ENCODE assay signal across 11 cellular contexts in the genomic region with DNA sequence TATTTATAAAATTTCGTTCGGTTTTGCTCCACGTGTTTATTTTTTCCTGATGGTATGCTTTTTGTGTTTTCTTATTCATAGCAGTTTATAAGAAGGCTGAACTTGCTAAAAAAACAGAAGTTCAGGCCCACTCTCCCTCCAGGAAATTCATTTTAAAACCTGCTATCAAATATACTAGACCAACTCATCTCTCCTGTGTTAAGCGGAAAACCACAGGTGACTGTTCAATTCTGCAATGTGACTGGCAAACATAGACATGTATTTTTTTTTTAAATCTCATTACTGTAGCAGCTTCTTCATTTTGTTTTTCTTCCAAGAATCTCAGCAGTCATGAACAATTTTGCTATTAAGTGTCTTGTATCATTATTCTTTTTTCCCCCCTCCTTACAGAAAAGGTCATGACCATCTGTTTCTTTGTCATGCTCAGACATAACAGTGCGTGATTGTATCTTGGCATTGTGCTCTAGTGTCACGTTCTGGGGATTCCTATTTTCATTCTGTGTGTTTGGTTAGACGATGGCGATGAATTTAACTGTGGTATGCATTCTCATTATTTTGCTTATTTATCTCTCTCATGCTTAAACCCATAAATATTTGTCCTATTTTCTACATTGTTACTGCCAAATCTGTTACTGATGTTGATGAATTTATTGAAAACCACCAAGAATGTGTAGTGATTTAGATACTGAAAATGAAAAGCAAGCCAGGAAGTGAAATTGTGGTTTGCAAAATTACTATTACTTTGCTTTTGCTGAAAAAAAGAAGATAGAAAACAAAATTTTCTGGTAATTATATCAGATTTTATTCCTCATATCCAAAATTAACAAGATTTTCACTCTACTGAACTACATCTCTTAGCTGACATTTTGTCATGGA.
DNase-seq lines count a peak whose midpoint lies in the region; ATAC-seq, FAIRE-seq and TF ChIP-seq lines count a peak whose summit lies in the region.
"Had no signal": no experiment of that assay in that cellular context is flagged by ENCODE, and none has a peak within 500 bp of the region (broad histone marks: within the 10 kb centered on the region; RNA-seq: fewer than 3 reads in every experiment).

No MANE protein-coding gene starts in this region.

- no peak for TF ChIP-seq POLR2A in thyroid gland (IDR thresholded peaks at IDR 0.05)

- peaks cover 17% of the 10 kb centered on the region for H3K4me1 Mint-ChIP-seq in memory B cell
- H3K4me1 Mint-ChIP-seq: activated naive CD4-positive, alpha-beta T cell treated with anti-CD3 and anti-CD28 coated beads, Interleukin-2, amount 50 U/mL, for 24 hours had no signal

- 75 to 76% methylated on average over 8 of the region's 8 CpGs for WGBS in thyroid gland, 2 donors

- no peaks in the 10 kb centered on the region for H3K27me3 Mint-ChIP-seq in memory B cell
- H3K27me3 Mint-ChIP-seq: activated naive CD4-positive, alpha-beta T cell treated with anti-CD3 and anti-CD28 coated beads, Interleukin-2, amount 50 U/mL, for 24 hours had no signal

- no peaks in the 10 kb centered on the region for H3K4me1 ChIP-seq in thyroid gland
- H3K4me1 ChIP-seq: parathyroid adenoma had no signal

- peaks cover 1% of the 10 kb centered on the region for H3K36me3 Mint-ChIP-seq in memory B cell
- H3K36me3 Mint-ChIP-seq: activated naive CD4-positive, alpha-beta T cell treated with anti-CD3 and anti-CD28 coated beads, Interleukin-2, amount 50 U/mL, for 24 hours had no signal

- H3K4me3 Mint-ChIP-seq in memory B cell: peak overlapping the region; percentile 65
- H3K4me3 Mint-ChIP-seq: activated naive CD4-positive, alpha-beta T cell treated with anti-CD3 and anti-CD28 coated beads, Interleukin-2, amount 50 U/mL, for 24 hours had no signal

- no peak overlapping the region for H3K4me3 ChIP-seq in thyroid gland (replicated peaks in 1 of 3)

- H3K27me3 ChIP-seq in thyroid gland: no peaks in the 10 kb centered on the region

- no peaks in the 10 kb centered on the region for H3K9me3 ChIP-seq in thyroid gland

- DNase-seq in memory B cell (ENCODE audit: low spot score in 2 of 2) (no peak), thyroid gland (no peak), frontal cortex (ENCODE audit: low spot score in 2 of 2) (no peak)
- no peak for DNase-seq in effector CD4-positive, alpha-beta T cell
- DNase-seq: kidney glomerular epithelial cell, NCI-H82 had no signal

- ATAC-seq in GM18870 (IDR thresholded peaks at IDR 0.05; ENCODE audit: unreplicated experiment) (peak; percentile 83), GM21576 (IDR thresholded peaks at IDR 0.05; ENCODE audit: unreplicated experiment) (peak; percentile 68), HG03196 (IDR thresholded peaks at IDR 0.05; ENCODE audit: unreplicated experiment) (peak; percentile 74), memory B cell (ENCODE audit: low read depth) (peak; percentile 49)

- H3K27ac ChIP-seq in thyroid gland: no peak overlapping the region
- H3K27ac ChIP-seq: parathyroid adenoma had no signal

- no peaks in the 10 kb centered on the region for H3K9me3 Mint-ChIP-seq in memory B cell
- H3K9me3 Mint-ChIP-seq: activated naive CD4-positive, alpha-beta T cell treated with anti-CD3 and anti-CD28 coated beads, Interleukin-2, amount 50 U/mL, for 24 hours had no signal

- intact Hi-C loops in thyroid gland (cut with DNase I): no loop called here

- FAIRE-seq in frontal cortex (lab: Jason Lieb, UNC): no peak

- no peak for TF ChIP-seq CTCF in thyroid gland (IDR thresholded peaks at IDR 0.05)

- peak overlapping the region; percentile 65 for H3K27ac Mint-ChIP-seq in memory B cell
- H3K27ac Mint-ChIP-seq: activated naive CD4-positive, alpha-beta T cell treated with anti-CD3 and anti-CD28 coated beads, Interleukin-2, amount 50 U/mL, for 24 hours had no signal

- peaks cover 0 to 4% of the 10 kb centered on the region in 2 donors for H3K36me3 ChIP-seq in thyroid gland
